In the genomic region with DNA sequence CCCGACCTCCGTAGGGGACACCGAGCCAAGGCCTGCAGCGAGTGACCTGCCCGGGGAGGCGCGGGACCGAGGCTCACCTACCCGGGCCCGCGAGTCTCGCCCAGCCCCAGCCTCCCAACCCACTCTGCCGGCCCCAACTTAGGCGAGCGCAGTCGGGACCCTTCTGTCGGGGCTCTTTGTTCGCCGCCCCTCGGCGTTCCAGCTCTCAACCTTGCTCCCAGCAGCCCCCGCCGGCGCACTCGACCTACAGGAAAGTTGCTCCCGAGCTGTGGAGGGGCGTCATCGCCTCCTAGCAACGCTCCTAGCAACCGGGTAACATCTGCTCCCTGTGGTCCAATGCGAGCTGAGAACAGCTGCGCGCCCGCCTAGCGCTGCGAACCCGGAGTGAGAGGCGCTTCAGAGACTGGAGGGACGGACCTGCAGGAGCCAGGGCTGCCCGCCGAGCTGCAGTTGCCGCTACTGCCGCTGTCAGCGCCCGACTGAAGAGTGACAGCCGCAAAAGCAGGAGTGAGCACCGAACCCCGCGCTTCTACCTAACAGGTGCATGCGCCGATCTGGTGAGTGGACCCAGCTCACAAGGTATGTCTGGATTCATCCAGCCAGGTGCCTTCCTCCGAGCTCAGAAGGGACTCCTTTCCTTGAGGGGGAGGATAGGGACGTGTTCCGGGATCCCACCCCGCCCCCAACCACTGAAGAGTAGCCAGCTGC, we compare ENCODE assay signal across 8 cellular contexts.
DNase-seq lines count a peak whose midpoint lies in the region; ATAC-seq and TF ChIP-seq lines count a peak whose summit lies in the region.

No MANE protein-coding gene starts in this region.

- H3K27ac Mint-ChIP-seq in central memory CD8-positive, alpha-beta T cell (ENCODE audit: low read depth), result no peak overlapping the region

- DNase-seq in HAP-1 (ENCODE audit: low spot score in 2 of 2) (peak; percentile 64 to 76), NCI-H1417 treated with DMSO at 0.1 percent for 48 hours (lab: John Stamatoyannopoulos, UW) (peak; percentile 78), kidney tubule cell (ENCODE audit: low spot score) (peak; percentile 82), SHP77 treated with DMSO at 0.1 percent for 48 hours (lab: John Stamatoyannopoulos, UW) (no peak)
- peak; percentile 45 for DNase-seq in activated CD4-positive, alpha-beta T cell treated with anti-CD3 and anti-CD28 coated beads for 1 hour
- DNase-seq in central memory CD8-positive, alpha-beta T cell (ENCODE audit: low spot score in 2 of 2), result peak; percentile 25 to 45
- DNase-seq in stimulated activated CD4-positive, alpha-beta T cell treated with anti-CD3 and anti-CD28 coated beads, Interleukin-1b, Interleukin-23, amount 100 ng/mL, for 24 hours (ENCODE audit: low read depth in 4 of 4, low spot score in 1 of 4), result peak; percentile 10 to 50 (median 34)

- H3K4me3 ChIP-seq in DOHH2 (ENCODE audit: low read length), result peak overlapping the region; percentile 80
- H3K4me3 ChIP-seq in HAP-1, result no peak overlapping the region

- H3K4me2 ChIP-seq in DOHH2 (ENCODE audit: low read length), result peak overlapping the region; percentile 95

- peaks cover 52% of the 10 kb centered on the region for H3K27me3 Mint-ChIP-seq in central memory CD8-positive, alpha-beta T cell

- peak; percentile 95 for ATAC-seq in central memory CD8-positive, alpha-beta T cell (replicated peaks; ENCODE audit: extremely low read depth, poor library complexity, severe bottlenecking)

- H3K27me3 ChIP-seq in DOHH2 (ENCODE audit: control insufficient read depth, low read length) (peaks cover 17% of the 10 kb centered on the region), HAP-1 (ENCODE audit: low read depth) (peaks cover 38% of the 10 kb centered on the region)

- H3K36me3 ChIP-seq in DOHH2 (ENCODE audit: control insufficient read depth, low read length) (no peaks in the 10 kb centered on the region), HAP-1 (replicated peaks) (no peaks in the 10 kb centered on the region)

- no peak overlapping the region for H3K27ac ChIP-seq in DOHH2 (ENCODE audit: low read depth, low read length)

- H3K9me3 ChIP-seq in DOHH2 (ENCODE audit: control insufficient read depth, insufficient read depth, low read length) (no peaks in the 10 kb centered on the region), HAP-1 (no peaks in the 10 kb centered on the region)

- no peaks in the 10 kb centered on the region for H3K9me2 ChIP-seq in DOHH2 (replicated peaks; ENCODE audit: control insufficient read depth, low read length)

- in situ Hi-C loops in HAP-1 (cut with MboI; ENCODE audit: low sequenced_read_pairs), result loop anchor here (25.0 kb wide), 1 partner anchor 230 kb away; no protein-coding TSS in a partner anchor

- peaks cover 7% of the 10 kb centered on the region for H3K4me1 Mint-ChIP-seq in central memory CD8-positive, alpha-beta T cell

- H4K20me1 ChIP-seq in DOHH2 (ENCODE audit: control insufficient read depth, insufficient read depth, low read depth, low read length), result no peaks in the 10 kb centered on the region

- H3K4me1 ChIP-seq in DOHH2 (ENCODE audit: control insufficient read depth, low read length) (peaks cover 30% of the 10 kb centered on the region), HAP-1 (no peaks in the 10 kb centered on the region)

- peak overlapping the region; percentile 70 for H3K4me3 Mint-ChIP-seq in central memory CD8-positive, alpha-beta T cell

- H3K79me2 ChIP-seq in DOHH2 (ENCODE audit: control insufficient read depth, low read length), result no peaks in the 10 kb centered on the region

- no peaks in the 10 kb centered on the region for H3K36me3 Mint-ChIP-seq in central memory CD8-positive, alpha-beta T cell (ENCODE audit: insufficient read depth)

- TF ChIP-seq CTCF in DOHH2 (IDR thresholded peaks at IDR 0.05; ENCODE audit: low read depth, low read length, poor library complexity, severe bottlenecking), result peak; percentile 68

- no peaks in the 10 kb centered on the region for H3F3A ChIP-seq in DOHH2 (ENCODE audit: control insufficient read depth, insufficient read depth)

- H3K9me3 Mint-ChIP-seq in central memory CD8-positive, alpha-beta T cell, result no peaks in the 10 kb centered on the region
